Comparison of ENCODE assay signal across 22 cellular contexts in the genomic region with DNA sequence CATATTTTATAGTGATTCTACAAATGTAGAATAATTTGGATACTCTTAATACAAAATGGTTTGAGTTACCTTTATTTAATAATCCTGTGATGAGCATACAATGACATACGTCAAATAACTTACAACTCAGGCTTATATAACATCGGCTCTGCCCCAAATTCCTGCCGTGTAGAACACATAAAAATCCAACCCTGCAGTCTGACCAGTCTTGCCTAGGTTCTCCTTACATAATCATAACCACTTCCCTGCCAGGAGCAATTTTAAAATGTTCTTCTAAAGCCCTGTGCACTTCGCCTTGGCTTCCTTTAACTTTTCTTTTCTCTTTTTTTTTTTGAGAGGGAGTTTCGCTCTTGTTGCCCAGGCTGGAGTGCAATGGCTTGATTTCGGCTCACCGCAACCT. TPM values are rescaled to one million over a fixed set of nuclear protein-coding genes. Genes with fewer than 3 reads are reported as not detected.
DNase-seq lines count a peak whose midpoint lies in the region; ATAC-seq and TF ChIP-seq lines count a peak whose summit lies in the region.
"Had no signal": no experiment of that assay in that cellular context is flagged by ENCODE, and none has a peak within 500 bp of the region (broad histone marks: within the 10 kb centered on the region; RNA-seq: fewer than 3 reads in every experiment).

No MANE protein-coding gene starts in this region.

- peaks cover 47% of the 10 kb centered on the region for H3K4me1 ChIP-seq in Caco-2

- no peak overlapping the region for H3K4me3 Mint-ChIP-seq in Caco-2 (ENCODE audit: unreplicated experiment)
- H3K4me3 Mint-ChIP-seq in progenitor cell of endocrine pancreas (ENCODE audit: low read depth): no peak overlapping the region
- H3K4me3 Mint-ChIP-seq: activated naive CD8-positive, alpha-beta T cell treated with anti-CD3 and anti-CD28 coated beads, Interleukin-2, amount 50 U/mL, for 24 hours had no signal

- BruUV-seq in Caco-2 (replicated peaks; lab: Mats Ljungman, UMichigan): no TSS peak

- H3K36me3 ChIP-seq in Caco-2 (ENCODE audit: control insufficient read depth, insufficient read depth, low read length): no peaks in the 10 kb centered on the region
- H3K36me3 ChIP-seq: upper lobe of left lung had no signal

- TF ChIP-seq CTCF in Caco-2 (IDR thresholded peaks at IDR 0.05; ENCODE audit: insufficient read depth in 1 of 2, low read depth in 1 of 2, low read length in 1 of 2, severe bottlenecking in 1 of 2, unreplicated experiment in 1 of 2): no peak
- no peak for TF ChIP-seq CTCF in progenitor cell of endocrine pancreas (IDR thresholded peaks at IDR 0.05; ENCODE audit: unreplicated experiment)
- no peak for TF ChIP-seq CTCF in foreskin fibroblast (IDR thresholded peaks at IDR 0.05; ENCODE audit: low read depth, low read length)

- H3K9me3 Mint-ChIP-seq in Caco-2 (ENCODE audit: unreplicated experiment) (peaks cover 11% of the 10 kb centered on the region), progenitor cell of endocrine pancreas (ENCODE audit: low read depth) (no peaks in the 10 kb centered on the region)

- H3K4me1 Mint-ChIP-seq in Caco-2 (ENCODE audit: low read depth, unreplicated experiment) (peaks cover 34% of the 10 kb centered on the region), progenitor cell of endocrine pancreas (ENCODE audit: low read depth) (peaks cover 37% of the 10 kb centered on the region)

- intact Hi-C loops in Caco-2 (cut with micrococcal nuclease; ENCODE audit: unreplicated experiment): loop anchor here (5.0 kb wide), 1 partner anchor 52 kb away; no protein-coding TSS in a partner anchor

- POLR2A ChIA-PET in Caco-2 (lab: Charles Lee): interaction anchor here (0.7 kb wide), 1 partner anchor 203 kb away, joined by 4 read pairs; no protein-coding TSS in a partner anchor

- H3K27me3 ChIP-seq in Caco-2 (replicated peaks; ENCODE audit: control insufficient read depth, insufficient read depth, low read length): no peaks in the 10 kb centered on the region
- H3K27me3 ChIP-seq: upper lobe of left lung had no signal

- CTCF ChIA-PET in Caco-2 (lab: Charles Lee): no interaction called here

- DNase-seq in Caco-2 (no peak), NOMO-1 treated with dmso at 0.1 percent for 144 hours (lab: John Stamatoyannopoulos, UW; ENCODE audit: unreplicated experiment) (peak; percentile 69), progenitor cell of endocrine pancreas (ENCODE audit: low spot score, unreplicated experiment) (no peak), foreskin fibroblast (no peak), D341Med (ENCODE audit: low spot score) (no peak)
- DNase-seq: activated CD8-positive, alpha-beta memory T cell treated with anti-CD3 and anti-CD28 coated beads for 24 hours; activated naive CD8-positive, alpha-beta T cell treated with anti-CD3 and anti-CD28 coated beads, Interleukin-2, amount 50 U/mL, for 24 hours; EL; erythroblast; H7; mammary epithelial cell; NCI-H1436; NCI-H2171 treated with DMSO at 0.1 percent for 48 hours; NCI-H748 treated with DMSO at 0.1 percent for 48 hours; SK-N-SH; stimulated activated naive CD4-positive, alpha-beta T cell; T-helper 9 cell; upper lobe of left lung had no signal

- no peaks in the 10 kb centered on the region for H3K9me3 ChIP-seq in Caco-2
- H3K9me3 ChIP-seq: SK-N-SH, upper lobe of left lung had no signal

- peaks cover 25% of the 10 kb centered on the region for H3K36me3 Mint-ChIP-seq in Caco-2 (ENCODE audit: insufficient read depth, unreplicated experiment)
- H3K36me3 Mint-ChIP-seq in progenitor cell of endocrine pancreas (ENCODE audit: insufficient read depth): no peaks in the 10 kb centered on the region

- ATAC-seq in esophagus mucosa (peak; percentile 62), HG02571 (IDR thresholded peaks at IDR 0.05; ENCODE audit: unreplicated experiment) (no peak), HG03039 (IDR thresholded peaks at IDR 0.05; ENCODE audit: unreplicated experiment) (no peak)
- ATAC-seq: activated CD4-positive, CD25-positive, alpha-beta regulatory T cell treated with anti-CD3 and anti-CD28 coated beads, Interleukin-2, amount 50 U/mL, for 24 hours; activated naive CD8-positive, alpha-beta T cell treated with anti-CD3 and anti-CD28 coated beads, Interleukin-2, amount 50 U/mL, for 24 hours had no signal

- no peaks in the 10 kb centered on the region for H3K27me3 Mint-ChIP-seq in Caco-2 (ENCODE audit: insufficient read depth, unreplicated experiment)
- H3K27me3 Mint-ChIP-seq in progenitor cell of endocrine pancreas: no peaks in the 10 kb centered on the region
- H3K27me3 Mint-ChIP-seq: activated naive CD8-positive, alpha-beta T cell treated with anti-CD3 and anti-CD28 coated beads, Interleukin-2, amount 50 U/mL, for 24 hours had no signal

- H3K27ac Mint-ChIP-seq in Caco-2 (ENCODE audit: unreplicated experiment): peak overlapping the region; percentile 75
- peak overlapping the region; percentile 65 for H3K27ac Mint-ChIP-seq in progenitor cell of endocrine pancreas
- H3K27ac Mint-ChIP-seq: activated naive CD8-positive, alpha-beta T cell treated with anti-CD3 and anti-CD28 coated beads, Interleukin-2, amount 50 U/mL, for 24 hours had no signal

- H3K4me3 ChIP-seq in Caco-2 (ENCODE audit: low read depth, low read length) (no peak overlapping the region), foreskin fibroblast (ENCODE audit: low read depth in 1 of 2, low read length in 2 of 2) (no peak overlapping the region)
- H3K4me3 ChIP-seq: upper lobe of left lung had no signal

RNA-seq across cellular contexts. Expression of a gene that starts 16.2 kb away (rescaled TPM):
- 13.0 and 17.4 TPM in 2 replicates for total RNA-seq in Caco-2 (2022)
- total RNA-seq in esophagus mucosa: 74.3 TPM
- 22.1 and 23.2 TPM in 2 replicates for total RNA-seq in progenitor cell of endocrine pancreas

RNA-seq across cellular contexts. Expression of a gene that starts 18.1 kb away (rescaled TPM):
- 101 and 113 TPM in 2 replicates for total RNA-seq in Caco-2 (2022)
- 75.0 TPM for total RNA-seq in esophagus mucosa
- total RNA-seq in progenitor cell of endocrine pancreas: 111 and 115 TPM in 2 replicates

RNA-seq across cellular contexts. Expression of a gene that starts 40.4 kb away (rescaled TPM):
- 742 and 788 TPM in 2 replicates for total RNA-seq in Caco-2 (2022)
- total RNA-seq in esophagus mucosa: 327 TPM
- total RNA-seq in progenitor cell of endocrine pancreas: 1,227 and 1,272 TPM in 2 replicates

RNA-seq across cellular contexts. Expression of a gene that starts 43.5 kb away (rescaled TPM):
- total RNA-seq in Caco-2 (2022): 46.6 and 48.6 TPM in 2 replicates
- total RNA-seq in esophagus mucosa: 15.7 TPM
- total RNA-seq in progenitor cell of endocrine pancreas: 58.5 and 67.6 TPM in 2 replicates
